ENCODE assay signal across 8 cellular contexts in genomic region chr18:3450358-3451107, GRCh38. TPM values are rescaled to one million over a fixed set of nuclear protein-coding genes. Genes with fewer than 3 reads are reported as not detected.
DNase-seq lines count a peak whose midpoint lies in the region; ATAC-seq, FAIRE-seq and TF ChIP-seq lines count a peak whose summit lies in the region.

No MANE protein-coding gene starts in this region.

- dilution Hi-C loops in mammary epithelial cell (cut with HindIII; ENCODE audit: low sequenced_read_pairs), result loop anchor here (5.0 to 10.0 kb wide), 4 partner anchors 63 to 217 kb away; partner anchors contain the start of gene MYL12B

- H3K27ac ChIP-seq in VCaP (peak overlapping the region; percentile 96), mammary epithelial cell (ENCODE audit: insufficient read depth, low read depth, low read length) (peak overlapping the region; percentile 97), kidney (ENCODE audit: low read depth in 2 of 2, low read length in 2 of 2) (peak overlapping the region; percentile 98 to 99)

- WGBS in mammary epithelial cell (ENCODE audit: low coverage, missing lambda C conversion rate), result 0% methylated on average over 6 of the region's 69 CpGs

- CTCF ChIA-PET in mammary epithelial cell (lab: Charles Lee; ENCODE audit: low non-redundant PET), result no interaction called here

- no peak overlapping the region for H2AFZ ChIP-seq in mammary epithelial cell (ENCODE audit: low read depth, low read length)

- H3K27me3 ChIP-seq in mammary epithelial cell (ENCODE audit: insufficient read depth, low read length), result no peaks in the 10 kb centered on the region

- intact Hi-C loops in mammary epithelial cell (cut with micrococcal nuclease), result loop anchor here (5.0 kb wide), 1 partner anchor 537 kb away; no protein-coding TSS in a partner anchor
- intact Hi-C loops in kidney (cut with DNase I), result loop anchor here (10.0 kb wide), 2 partner anchors 144 to 176 kb away; no protein-coding TSS in a partner anchor

- H3K4me3 ChIP-seq in AG10803 (ENCODE audit: low read length) (peak overlapping the region; percentile 97), mammary epithelial cell (replicated peaks in 1 of 3; ENCODE audit: insufficient read depth in 1 of 3, low read depth in 2 of 3, low read length in 3 of 3) (peak overlapping the region; percentile 48 to 91 (median 75)), kidney (ENCODE audit: low read length in 2 of 2) (peak overlapping the region; percentile 91 to 94)

- peaks cover 24% of the 10 kb centered on the region for H3K4me1 ChIP-seq in mammary epithelial cell (ENCODE audit: insufficient read depth, low read length)
- peaks cover 2 to 8% of the 10 kb centered on the region in 2 donors for H3K4me1 ChIP-seq in kidney (ENCODE audit: control insufficient read depth in 1 of 2, insufficient read depth in 1 of 2, low read depth in 1 of 2, low read length in 2 of 2)

- no peak for FAIRE-seq in kidney (lab: Jason Lieb, UNC)

- in situ Hi-C loops in mammary epithelial cell (cut with MboI; ENCODE audit: low sequenced_read_pairs in 2 of 2), result loop anchor here (5.0 kb wide), 3 partner anchors 142 to 217 kb away; no protein-coding TSS in a partner anchor

- no peaks in the 10 kb centered on the region for H3K36me3 ChIP-seq in mammary epithelial cell (ENCODE audit: insufficient read depth, low read length)
- no peaks in the 10 kb centered on the region for H3K36me3 ChIP-seq in kidney (ENCODE audit: control insufficient read depth in 1 of 2, insufficient read depth in 2 of 2, low read length in 2 of 2)

- no peaks in the 10 kb centered on the region for H3K9me3 ChIP-seq in mammary epithelial cell (replicated peaks; ENCODE audit: insufficient read depth, low read length)
- no peaks in the 10 kb centered on the region for H3K9me3 ChIP-seq in kidney (ENCODE audit: control insufficient read depth in 1 of 2, low read length in 2 of 2)

- DNase-seq in AG10803 (ENCODE audit: low read depth) (peak; percentile 78), HT1080 (ENCODE audit: low read depth) (peak; percentile 43), mammary epithelial cell (no peak), kidney (peak; percentile 93), NCI-H510A treated with DMSO at 0.1 percent for 48 hours (lab: John Stamatoyannopoulos, UW) (no peak)
- DNase-seq in stimulated activated CD4-positive, alpha-beta T cell treated with anti-CD3 and anti-CD28 coated beads, Interleukin-15, amount 100 ng/mL, for 1 hour (ENCODE audit: low read depth in 1 of 2, low spot score in 1 of 2), result peak; percentile 43 to 60

- H3K79me2 ChIP-seq in mammary epithelial cell (ENCODE audit: insufficient read depth, low read length), result peaks cover 55% of the 10 kb centered on the region

- TSS peak; percentile 11 for BruUV-seq in mammary epithelial cell (replicated peaks; lab: Mats Ljungman, UMichigan)

- H3K4me2 ChIP-seq in mammary epithelial cell (ENCODE audit: insufficient read depth, low read depth, low read length), result peak overlapping the region; percentile 87

- ATAC-seq in GM18498 (IDR thresholded peaks at IDR 0.05; ENCODE audit: unreplicated experiment), result no peak

- no peak for TF ChIP-seq CTCF in AG10803 (conservative IDR thresholded peaks at IDR 0.05; ENCODE audit: low read length)
- no peak for TF ChIP-seq CTCF in VCaP (conservative IDR thresholded peaks at IDR 0.05)
- TF ChIP-seq CTCF in mammary epithelial cell (conservative IDR thresholded peaks at IDR 0.05 in 1 of 2, IDR thresholded peaks at IDR 0.05 in 1 of 2; ENCODE audit: extremely low read depth in 1 of 2, insufficient read depth in 1 of 2, low read depth in 1 of 2, low read length in 2 of 2), result no peak
- TF ChIP-seq CTCF in kidney (IDR thresholded peaks at IDR 0.05; ENCODE audit: borderline replicate concordance, extremely low read depth, insufficient read depth), result no peak

- H3K9ac ChIP-seq in mammary epithelial cell (ENCODE audit: insufficient read depth, low read length) (peak overlapping the region; percentile 95), kidney (ENCODE audit: low read length in 2 of 2) (peak overlapping the region; percentile 96 to 99)

- no peaks in the 10 kb centered on the region for H4K20me1 ChIP-seq in mammary epithelial cell (ENCODE audit: insufficient read depth, low read length)

RNA-seq across cellular contexts. Expression of gene TGIF1, which starts 0.6 kb away (rescaled TPM):
- 54.9 and 61.9 TPM in 2 replicates for total RNA-seq in HT1080 (2014; rRNA removed; shearing (Covaris generic))
- 54.7 and 62.9 TPM in 2 replicates for polyA plus RNA-seq in HT1080 (2015; cell fraction: cytosol; rRNA removed)
- polyA plus RNA-seq in HT1080 (2015; cell fraction: nucleus; rRNA removed), result 80.0 and 81.2 TPM in 2 replicates
- total RNA-seq in mammary epithelial cell (100 to 1,000 TPM; 153 to 189 TPM), kidney (93.8 TPM)
- polyA plus RNA-seq in mammary epithelial cell (150 TPM), kidney (ENCODE audit: insufficient read depth, low read depth, low replicate concordance) (38.5 TPM)
- 58.8 TPM for polyA minus RNA-seq in mammary epithelial cell

Comparison
In these comparisons a context has a peak if more than half of its experiments do, and no peak if none do; other contexts are left out.
1. DNase-seq: peak in AG10803 (single experiment), HT1080 (single experiment), kidney (single experiment) and stimulated activated CD4-positive, alpha-beta T cell treated with anti-CD3 and anti-CD28 coated beads, Interleukin-15, amount 100 ng/mL, for 1 hour (2 of 2); none in mammary epithelial cell (single experiment) and NCI-H510A treated with DMSO at 0.1 percent for 48 hours (single experiment).
2. Peak in every context shown above with its lines, with median percentiles within 50 percentile points of each other: H3K4me3 ChIP-seq and H3K27ac ChIP-seq.